Comparison of ENCODE assay signal across 18 cellular contexts in genomic region chr15:79412429-79412828, GRCh38. TPM values are rescaled to one million over a fixed set of nuclear protein-coding genes. Genes with fewer than 3 reads are reported as not detected.
DNase-seq lines count a peak whose midpoint lies in the region; ATAC-seq and TF ChIP-seq lines count a peak whose summit lies in the region.
"Had no signal": no experiment of that assay in that cellular context is flagged by ENCODE, and none has a peak within 500 bp of the region (broad histone marks: within the 10 kb centered on the region; RNA-seq: fewer than 3 reads in every experiment).

No MANE protein-coding gene starts in this region.

- no peaks in the 10 kb centered on the region for H3K9me3 Mint-ChIP-seq in nephron progenitor cell
- H3K9me3 Mint-ChIP-seq: CD4-positive, CD25-positive, alpha-beta regulatory T cell; CD8-positive, alpha-beta T cell; GM23338; H9 had no signal

- H3K36me3 ChIP-seq in BLaER1 (peaks cover 10% of the 10 kb centered on the region; the same call in 1 of the 2 replicates), esophagus muscularis mucosa (no peaks in the 10 kb centered on the region), upper lobe of right lung (no peaks in the 10 kb centered on the region)

- TF ChIP-seq POLR2A in esophagus muscularis mucosa (IDR thresholded peaks at IDR 0.05; ENCODE audit: low read depth) = no peak

- H3K4me3 ChIP-seq in BLaER1 (no peak overlapping the region), esophagus muscularis mucosa (no peak overlapping the region), upper lobe of right lung (no peak overlapping the region)
- H3K4me3 ChIP-seq: GM23338 had no signal

- intact Hi-C loops in esophagus muscularis mucosa (cut with DNase I) = no loop called here
- intact Hi-C loops in upper lobe of right lung (cut with DNase I) = no loop called here

- H3K27me3 Mint-ChIP-seq in nephron progenitor cell (ENCODE audit: low read depth, poor library complexity) = peaks cover 3% of the 10 kb centered on the region
- H3K27me3 Mint-ChIP-seq: B cell; CD4-positive, CD25-positive, alpha-beta regulatory T cell had no signal

- peak overlapping the region; percentile 19 for H3K27ac Mint-ChIP-seq in nephron progenitor cell
- H3K27ac Mint-ChIP-seq: B cell; CD4-positive, CD25-positive, alpha-beta regulatory T cell; CD8-positive, alpha-beta T cell; GM23338 had no signal

- peak overlapping the region; percentile 55 for H3K4me2 ChIP-seq in BLaER1
- H3K4me2 ChIP-seq: GM23338 had no signal

- ATAC-seq in upper lobe of right lung (peak; percentile 26), GM21825 (IDR thresholded peaks at IDR 0.05; ENCODE audit: unreplicated experiment) (no peak), GM19397 (IDR thresholded peaks at IDR 0.05; ENCODE audit: unreplicated experiment) (no peak)
- ATAC-seq: CD8-positive, alpha-beta T cell; GM23338; HCT116 had no signal

- no peaks in the 10 kb centered on the region for H4K20me1 ChIP-seq in BLaER1

- no peak for TF ChIP-seq CTCF in esophagus muscularis mucosa (IDR thresholded peaks at IDR 0.05)
- TF ChIP-seq CTCF in nephron progenitor cell (IDR thresholded peaks at IDR 0.05) = no peak
- TF ChIP-seq CTCF in upper lobe of right lung (IDR thresholded peaks at IDR 0.05) = no peak

- H3K9ac ChIP-seq in BLaER1 = no peak overlapping the region

- no peaks in the 10 kb centered on the region for H3K36me3 Mint-ChIP-seq in nephron progenitor cell (ENCODE audit: low read depth)

- H3K4me1 ChIP-seq in BLaER1 (peaks cover 18% of the 10 kb centered on the region), esophagus muscularis mucosa (peaks cover 0 to 12% (median 0%) of the 10 kb centered on the region in 4 donors), upper lobe of right lung (no peaks in the 10 kb centered on the region)
- H3K4me1 ChIP-seq: Caco-2 had no signal

- TF ChIP-seq EP300 in esophagus muscularis mucosa (IDR thresholded peaks at IDR 0.05) = no peak

- H3K9me3 ChIP-seq in BLaER1 (no peaks in the 10 kb centered on the region), esophagus muscularis mucosa (no peaks in the 10 kb centered on the region), upper lobe of right lung (no peaks in the 10 kb centered on the region)
- H3K9me3 ChIP-seq: Caco-2 had no signal

- H3K4me3 Mint-ChIP-seq in nephron progenitor cell = no peak overlapping the region
- H3K4me3 Mint-ChIP-seq: B cell; CD4-positive, CD25-positive, alpha-beta regulatory T cell; CD8-positive, alpha-beta T cell; GM23338; H9 had no signal

- H3K27me3 ChIP-seq in BLaER1 (no peaks in the 10 kb centered on the region), esophagus muscularis mucosa (no peaks in the 10 kb centered on the region), upper lobe of right lung (no peaks in the 10 kb centered on the region)

- H3K27ac ChIP-seq in BLaER1 (no peak overlapping the region), esophagus muscularis mucosa (replicated peaks in 1 of 4) (no peak overlapping the region), upper lobe of right lung (no peak overlapping the region)
- H3K27ac ChIP-seq: 22Rv1, C4-2B had no signal

- no CpG with 5 or more reads among the region's 6 CpGs for WGBS in esophagus muscularis mucosa

- peak; percentile 79 for DNase-seq in esophagus muscularis mucosa (ENCODE audit: extremely low spot score)
- no peak for DNase-seq in nephron progenitor cell
- DNase-seq in upper lobe of right lung = peak; percentile 62
- no peak for DNase-seq in NOMO-1 (lab: John Stamatoyannopoulos, UW; ENCODE audit: unreplicated experiment in 2 of 2)
- DNase-seq: Caco-2; CD4-positive, CD25-positive, alpha-beta regulatory T cell; CD8-positive, alpha-beta T cell; DMS153; DND-41; H9 had no signal

- peaks cover 13% of the 10 kb centered on the region for H3K4me1 Mint-ChIP-seq in nephron progenitor cell
- H3K4me1 Mint-ChIP-seq: B cell; CD4-positive, CD25-positive, alpha-beta regulatory T cell had no signal

RNA-seq across cellular contexts. Expression of gene MINAR1, which starts 19.7 kb away (rescaled TPM):
- under 1 TPM; 0.13 to 0.75 (median 0.46) TPM for total RNA-seq in esophagus muscularis mucosa
- 0.26 TPM for total RNA-seq in upper lobe of right lung

Comparison
In these comparisons a context has a peak if more than half of its experiments do, and no peak if none do; other contexts are left out.
1. DNase-seq: peak in esophagus muscularis mucosa (single experiment) and upper lobe of right lung (single experiment); none in nephron progenitor cell (single experiment) and NOMO-1 (0 of 2).